23 cellular contexts compared by ENCODE assay signal in the genomic region with DNA sequence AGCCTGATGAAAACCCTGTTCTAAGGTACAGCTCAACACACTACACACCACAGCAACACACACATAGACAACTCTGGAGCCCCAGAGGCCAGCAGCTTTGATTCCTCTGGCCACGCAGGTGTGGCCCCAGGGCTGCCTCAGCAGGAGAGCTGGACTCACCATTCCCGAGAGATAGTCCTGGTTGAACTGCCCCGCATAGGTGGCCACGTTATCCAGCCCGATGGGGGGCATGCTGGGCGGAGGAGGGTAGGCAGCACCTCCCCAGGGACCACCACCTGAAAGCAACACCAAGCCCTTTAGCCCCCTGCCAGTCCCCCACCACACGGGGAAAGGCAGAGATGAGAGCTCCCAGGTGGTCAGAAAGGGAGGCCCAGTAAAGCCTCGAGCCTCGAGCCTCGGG. TPM values are rescaled to one million over a fixed set of nuclear protein-coding genes. Genes with fewer than 3 reads are reported as not detected.
A peak's percentile ranks its signal among the peaks of the same experiment; 100 is the strongest.
DNase-seq lines count a peak whose midpoint lies in the region; ATAC-seq and TF ChIP-seq lines count a peak whose summit lies in the region.
"Had no signal": no experiment of that assay in that cellular context is flagged by ENCODE, and none has a peak within 500 bp of the region (broad histone marks: within the 10 kb centered on the region; RNA-seq: fewer than 3 reads in every experiment).

No MANE protein-coding gene starts in this region.

- no peak overlapping the region for H3K4me3 Mint-ChIP-seq in natural killer cell
- H3K4me3 Mint-ChIP-seq in natural killer cell treated with Interleukin-12 subunit alpha and Interleukin-12 subunit beta and Interleukin-15 and Interleukin-18, amount 100 ng/mL, for 72 hours = no peak overlapping the region
- no peak overlapping the region for H3K4me3 Mint-ChIP-seq in progenitor cell of endocrine pancreas (ENCODE audit: low read depth)

- peak overlapping the region; percentile 26 to 62 for H3K27ac Mint-ChIP-seq in natural killer cell
- H3K27ac Mint-ChIP-seq in natural killer cell treated with Interleukin-12 subunit alpha and Interleukin-12 subunit beta and Interleukin-15 and Interleukin-18, amount 100 ng/mL, for 72 hours = no peak overlapping the region
- H3K27ac Mint-ChIP-seq in progenitor cell of endocrine pancreas = peak overlapping the region; percentile 64

- TF ChIP-seq CTCF in natural killer cell (IDR thresholded peaks at IDR 0.05) (no peak), progenitor cell of endocrine pancreas (IDR thresholded peaks at IDR 0.05; ENCODE audit: unreplicated experiment) (no peak), vagina (IDR thresholded peaks at IDR 0.05) (no peak)

- no peaks in the 10 kb centered on the region for H3K27me3 Mint-ChIP-seq in natural killer cell (ENCODE audit: low read depth in 2 of 2)
- H3K27me3 Mint-ChIP-seq in natural killer cell treated with Interleukin-12 subunit alpha and Interleukin-12 subunit beta and Interleukin-15 and Interleukin-18, amount 100 ng/mL, for 72 hours = no peaks in the 10 kb centered on the region
- H3K27me3 Mint-ChIP-seq in progenitor cell of endocrine pancreas = no peaks in the 10 kb centered on the region

- no peaks in the 10 kb centered on the region for H3K27me3 ChIP-seq in vagina
- H3K27me3 ChIP-seq: cardiac muscle cell, dorsolateral prefrontal cortex had no signal

- no peak for DNase-seq in natural killer cell
- no peak for DNase-seq in natural killer cell treated with Interleukin-12 subunit alpha and Interleukin-12 subunit beta and Interleukin-15 and Interleukin-18, amount 100 ng/mL, for 72 hours (ENCODE audit: low spot score)
- DNase-seq in epithelial cell of prostate (ENCODE audit: low read depth, low spot score) = no peak
- no peak for DNase-seq in progenitor cell of endocrine pancreas (ENCODE audit: low spot score, unreplicated experiment)
- DNase-seq in vagina (ENCODE audit: extremely low spot score in 2 of 2) = no peak
- DNase-seq in NOMO-1 (lab: John Stamatoyannopoulos, UW; ENCODE audit: unreplicated experiment in 2 of 2) = no peak
- no peak for DNase-seq in EL
- DNase-seq: ACHN; activated CD4-positive, alpha-beta T cell treated with anti-CD3 and anti-CD28 coated beads for 1 hour; activated effector memory CD4-positive, alpha-beta T cell treated with Interleukin-2 at 50 U/mL for 16 hours; amniotic stem cell; C1 segment of cervical spinal cord; DMS79; left ventricle myocardium superior; NCI-H187; NCI-H226; RPMI8226; T1000 had no signal

- intact Hi-C loops in natural killer cell (cut with micrococcal nuclease) (no loop called here), vagina (cut with DNase I) (no loop called here)

- H3K4me1 Mint-ChIP-seq in natural killer cell (peaks cover 19 to 38% of the 10 kb centered on the region in 2 donors), progenitor cell of endocrine pancreas (ENCODE audit: low read depth) (peaks cover 15% of the 10 kb centered on the region)
- H3K4me1 Mint-ChIP-seq in natural killer cell treated with Interleukin-12 subunit alpha and Interleukin-12 subunit beta and Interleukin-15 and Interleukin-18, amount 100 ng/mL, for 72 hours (ENCODE audit: low read depth in 2 of 2) = peaks cover 16 to 24% of the 10 kb centered on the region in 2 donors

- ATAC-seq in natural killer cell (no peak), HG03280 (IDR thresholded peaks at IDR 0.05; ENCODE audit: unreplicated experiment) (no peak)
- ATAC-seq in natural killer cell treated with Interleukin-12 subunit alpha and Interleukin-12 subunit beta and Interleukin-15 and Interleukin-18, amount 100 ng/mL, for 72 hours = no peak
- ATAC-seq: left ventricle myocardium superior, SK-N-SH treated with all-trans-retinoic acid at 6 μM for 48 hours had no signal

- H3K36me3 Mint-ChIP-seq in natural killer cell (no peaks in the 10 kb centered on the region), progenitor cell of endocrine pancreas (ENCODE audit: insufficient read depth) (peaks cover 9% of the 10 kb centered on the region)
- no peaks in the 10 kb centered on the region for H3K36me3 Mint-ChIP-seq in natural killer cell treated with Interleukin-12 subunit alpha and Interleukin-12 subunit beta and Interleukin-15 and Interleukin-18, amount 100 ng/mL, for 72 hours

- peaks cover 76% of the 10 kb centered on the region for H3K4me1 ChIP-seq in vagina
- H3K4me1 ChIP-seq: HAP-1 had no signal

- H3K27ac ChIP-seq in epithelial cell of prostate = peak overlapping the region; percentile 27
- H3K27ac ChIP-seq in vagina = peak overlapping the region; percentile 11
- H3K27ac ChIP-seq: cardiac muscle cell had no signal

- H3K4me3 ChIP-seq in vagina = no peak overlapping the region
- H3K4me3 ChIP-seq: cardiac muscle cell, dorsolateral prefrontal cortex, HAP-1 had no signal

- TF ChIP-seq POLR2A in vagina (IDR thresholded peaks at IDR 0.05) = no peak

- H3K36me3 ChIP-seq in vagina = peaks cover 0 to 10% of the 10 kb centered on the region in 2 donors
- H3K36me3 ChIP-seq: cardiac muscle cell, HAP-1 had no signal

- H3K9me3 ChIP-seq in vagina = no peaks in the 10 kb centered on the region
- H3K9me3 ChIP-seq: HAP-1 had no signal

- no peaks in the 10 kb centered on the region for H3K9me3 Mint-ChIP-seq in natural killer cell
- no peaks in the 10 kb centered on the region for H3K9me3 Mint-ChIP-seq in natural killer cell treated with Interleukin-12 subunit alpha and Interleukin-12 subunit beta and Interleukin-15 and Interleukin-18, amount 100 ng/mL, for 72 hours
- H3K9me3 Mint-ChIP-seq in progenitor cell of endocrine pancreas (ENCODE audit: low read depth) = no peaks in the 10 kb centered on the region

RNA-seq across cellular contexts. Expression of a gene that starts 34.7 kb away (rescaled TPM):
- total RNA-seq in natural killer cell (100 to 1,000 TPM; 213 to 264 (median 245) TPM), progenitor cell of endocrine pancreas (120 and 126 TPM in 2 replicates), vagina (101 TPM)
- 100 to 1,000 TPM; 134 to 166 TPM for total RNA-seq in natural killer cell treated with Interleukin-12 subunit alpha and Interleukin-12 subunit beta and Interleukin-15 and Interleukin-18, amount 100 ng/mL, for 72 hours

RNA-seq across cellular contexts. Expression of a gene that starts 38.1 kb away (rescaled TPM):
- total RNA-seq in natural killer cell (not detected), progenitor cell of endocrine pancreas (0.79 and 1.6 TPM in 2 replicates), vagina (61.4 TPM)
- not detected for total RNA-seq in natural killer cell treated with Interleukin-12 subunit alpha and Interleukin-12 subunit beta and Interleukin-15 and Interleukin-18, amount 100 ng/mL, for 72 hours
- total RNA-seq: cardiac muscle cell had no signal

Comparison
In these comparisons a context has a peak if more than half of its experiments do, and no peak if none do; other contexts are left out.
1. H3K27ac Mint-ChIP-seq: peak in natural killer cell (2 of 2) and progenitor cell of endocrine pancreas (single experiment); none in natural killer cell treated with Interleukin-12 subunit alpha and Interleukin-12 subunit beta and Interleukin-15 and Interleukin-18, amount 100 ng/mL, for 72 hours (0 of 2).
2. RNA of a gene that starts 38.1 kb away (total RNA-seq): 61.4 TPM in vagina (single experiment); 0.79 to 1.6 TPM in progenitor cell of endocrine pancreas, not detected in natural killer cell and not detected in natural killer cell treated with Interleukin-12 subunit alpha and Interleukin-12 subunit beta and Interleukin-15 and Interleukin-18, amount 100 ng/mL, for 72 hours; every median in the first group is over 10 times any median in the second.